1 cellular context compared by ENCODE assay signal in the genomic region with DNA sequence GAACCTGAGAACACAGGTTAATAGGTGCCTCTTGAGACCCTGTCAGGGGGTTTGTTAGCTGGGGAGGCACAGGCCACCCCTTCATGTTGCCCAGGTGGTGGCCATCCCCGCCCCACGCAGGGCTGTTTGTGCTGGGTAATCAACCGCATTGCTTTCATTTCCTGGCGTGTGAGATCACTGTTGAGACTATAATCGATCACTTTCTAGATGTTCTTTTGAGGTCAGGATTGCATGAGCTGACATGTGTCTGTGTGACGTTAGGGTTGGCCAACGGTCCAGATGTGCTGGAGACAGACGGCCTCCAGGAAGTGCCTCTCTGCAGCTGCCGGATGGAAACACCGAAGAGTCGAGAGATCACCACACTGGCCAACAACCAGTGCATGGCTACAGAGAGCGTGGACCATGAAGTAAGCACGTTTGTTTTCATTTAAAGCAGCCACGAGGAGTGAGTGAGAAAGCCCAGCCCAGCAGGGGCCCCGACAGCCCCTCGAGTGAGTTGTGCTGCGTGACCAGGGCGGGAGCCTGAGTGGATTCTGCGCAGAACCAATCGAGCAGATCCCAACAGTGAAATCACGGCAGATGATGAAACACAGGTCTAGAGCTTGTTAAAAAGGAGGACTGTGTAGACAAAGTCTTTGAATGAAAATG.
TF ChIP-seq lines count a peak whose summit lies in the region.

No MANE protein-coding gene starts in this region.

TF ChIP-seq in GM12878, 131 proteins besides CTCF, POLR2A, EP300 and RAD21 (continued from another document):
- TF ChIP-seq E2F8 (IDR thresholded peaks at IDR 0.05; ENCODE audit: low read depth, partially characterized antibody) (no peak), YBX1 (IDR thresholded peaks at IDR 0.05) (no peak), CREM (IDR thresholded peaks at IDR 0.05; ENCODE audit: low read depth) (peak; percentile 99), LARP7 (IDR thresholded peaks at IDR 0.05) (peak; percentile 58; the same call in 1 of the 2 replicates)
